In genomic region chrX:12966151-12966550, GRCh38 we compare ENCODE assay signal across 28 cellular contexts. TPM values are rescaled to one million over a fixed set of nuclear protein-coding genes. Genes with fewer than 3 reads are reported as not detected.
A peak's percentile ranks its signal among the peaks of the same experiment; 100 is the strongest.
DNase-seq lines count a peak whose midpoint lies in the region; ATAC-seq, FAIRE-seq and TF ChIP-seq lines count a peak whose summit lies in the region.
"Had no signal": no experiment of that assay in that cellular context is flagged by ENCODE, and none has a peak within 500 bp of the region (broad histone marks: within the 10 kb centered on the region; RNA-seq: fewer than 3 reads in every experiment).

No MANE protein-coding gene starts in this region.

- no peaks in the 10 kb centered on the region for H3K27me3 ChIP-seq in GM23248 (replicated peaks; ENCODE audit: insufficient read depth)
- H3K27me3 ChIP-seq: MG63, pancreas, testis had no signal

- ATAC-seq in activated CD8-positive, alpha-beta memory T cell treated with anti-CD3 and anti-CD28 coated beads, Interleukin-2, amount 10 ng/mL, durations not matched to agents 7 days and 5 days, result no peak
- ATAC-seq in activated T-helper 17 cell treated with anti-CD3 and anti-CD28 coated beads, Interleukin-2, amount 50 U/mL, for 72 hours (replicated peaks), result peak; percentile 9
- no peak for ATAC-seq in natural killer cell treated with Interleukin-12 subunit alpha and Interleukin-12 subunit beta and Interleukin-15 and Interleukin-18, amount 100 ng/mL, for 72 hours
- ATAC-seq: activated CD4-positive, CD25-positive, alpha-beta regulatory T cell treated with anti-CD3 and anti-CD28 coated beads, Interleukin-2, amount 50 U/mL, for 24 hours; pancreas; PC-3 had no signal

- no peak overlapping the region for H3K4me2 ChIP-seq in GM23248 (ENCODE audit: unreplicated experiment)
- H3K4me2 ChIP-seq: BLaER1 treated with 17β-estradiol and CSF1 and Interleukin-3, amounts not matched to agents 10 nM and 100 nM; smooth muscle cell had no signal

- no peak overlapping the region for H3K27ac ChIP-seq in GM23248
- H3K27ac ChIP-seq: BLaER1 treated with 17β-estradiol and CSF1 and Interleukin-3, amounts not matched to agents 10 nM and 100 nM; pancreas; testis had no signal

- no peak for DNase-seq in activated CD8-positive, alpha-beta memory T cell treated with anti-CD3 and anti-CD28 coated beads, Interleukin-2, amount 10 ng/mL, durations not matched to agents 7 days and 5 days
- DNase-seq in activated CD8-positive, alpha-beta memory T cell treated with anti-CD3 and anti-CD28 coated beads, Interleukin-2, amount 50 U/mL, for 4 hours, result no peak
- no peak for DNase-seq in GM12892 (ENCODE audit: insufficient read length)
- DNase-seq in natural killer cell treated with Interleukin-12 subunit alpha and Interleukin-12 subunit beta and Interleukin-15 and Interleukin-18, amount 100 ng/mL, for 72 hours (ENCODE audit: low spot score), result no peak
- no peak for DNase-seq in GM23248
- DNase-seq in DMS153 treated with DMSO at 0.1 percent for 48 hours (lab: John Stamatoyannopoulos, UW; ENCODE audit: unreplicated experiment), result no peak
- no peak for DNase-seq in SIG-M5 treated with dmso at 0.1 percent for 504 hours (lab: John Stamatoyannopoulos, UW; ENCODE audit: unreplicated experiment)
- DNase-seq: central memory CD4-positive, alpha-beta T cell; dermis blood vessel endothelial cell; IMR-90; MG63; midbrain; NCI-H2081 treated with DMSO at 0.1 percent for 48 hours; NCI-H446 treated with DMSO at 0.1 percent for 48 hours; nephron progenitor cell; pancreas; PC-3; Right ventricle myocardium superior; stimulated activated CD4-positive, alpha-beta T cell treated with anti-CD3 and anti-CD28 coated beads, Interleukin-2, amount 100 ng/mL, for 24 hours; testis had no signal

- WGBS in GM23248 (ENCODE audit: low coverage in 1 of 2, low lambda C conversion rate in 2 of 2, missing lambda C conversion rate in 2 of 2), 2 experiments, result 78 to 100% methylated on average over 1 of the region's 1 CpG

- H3K9me3 Mint-ChIP-seq in activated CD8-positive, alpha-beta memory T cell treated with anti-CD3 and anti-CD28 coated beads, Interleukin-2, amount 10 ng/mL, durations not matched to agents 7 days and 5 days (ENCODE audit: low read depth), result no peaks in the 10 kb centered on the region
- peaks cover 6% of the 10 kb centered on the region for H3K9me3 Mint-ChIP-seq in activated T-helper 17 cell treated with anti-CD3 and anti-CD28 coated beads, Interleukin-2, amount 50 U/mL, for 72 hours
- peaks cover 3% of the 10 kb centered on the region for H3K9me3 Mint-ChIP-seq in natural killer cell treated with Interleukin-12 subunit alpha and Interleukin-12 subunit beta and Interleukin-15 and Interleukin-18, amount 100 ng/mL, for 72 hours

- H3F3A ChIP-seq in GM23248 (ENCODE audit: insufficient read depth), result no peaks in the 10 kb centered on the region

- no peaks in the 10 kb centered on the region for H4K20me1 ChIP-seq in GM23248 (ENCODE audit: insufficient read depth)
- H4K20me1 ChIP-seq: BLaER1 treated with 17β-estradiol and CSF1 and Interleukin-3, amounts not matched to agents 10 nM and 100 nM had no signal

- H3K4me1 ChIP-seq in GM23248 (ENCODE audit: insufficient read depth), result peaks cover 4% of the 10 kb centered on the region; the same call in 1 of the 2 replicates
- H3K4me1 ChIP-seq: testis had no signal

- H3K9me3 ChIP-seq in GM23248 (ENCODE audit: low read depth), result no peaks in the 10 kb centered on the region
- H3K9me3 ChIP-seq: MG63, pancreas, testis had no signal

- peak; percentile 36 for FAIRE-seq in GM12892 (lab: Jason Lieb, UNC)
- FAIRE-seq: keratinocyte, pancreas, TTC549, urothelium cell line had no signal

- peaks cover 64% of the 10 kb centered on the region for H3K4me1 Mint-ChIP-seq in activated CD8-positive, alpha-beta memory T cell treated with anti-CD3 and anti-CD28 coated beads, Interleukin-2, amount 10 ng/mL, durations not matched to agents 7 days and 5 days
- peaks cover 24% of the 10 kb centered on the region for H3K4me1 Mint-ChIP-seq in activated T-helper 17 cell treated with anti-CD3 and anti-CD28 coated beads, Interleukin-2, amount 50 U/mL, for 72 hours
- peaks cover 40 to 41% of the 10 kb centered on the region in 2 donors for H3K4me1 Mint-ChIP-seq in natural killer cell treated with Interleukin-12 subunit alpha and Interleukin-12 subunit beta and Interleukin-15 and Interleukin-18, amount 100 ng/mL, for 72 hours (ENCODE audit: low read depth in 2 of 2)

- no peak for TF ChIP-seq POLR2A in GM12892 (IDR thresholded peaks at IDR 0.05; ENCODE audit: low read depth, low read length)

- in situ Hi-C loops in GM23248 (cut with MboI), result loop anchor here (10.0 kb wide), 1 partner anchor 529 kb away; no protein-coding TSS in a partner anchor

- H3K79me2 ChIP-seq in GM23248 (ENCODE audit: insufficient read depth), result no peaks in the 10 kb centered on the region

- H3K27me3 Mint-ChIP-seq in activated CD8-positive, alpha-beta memory T cell treated with anti-CD3 and anti-CD28 coated beads, Interleukin-2, amount 10 ng/mL, durations not matched to agents 7 days and 5 days, result no peaks in the 10 kb centered on the region
- no peaks in the 10 kb centered on the region for H3K27me3 Mint-ChIP-seq in activated T-helper 17 cell treated with anti-CD3 and anti-CD28 coated beads, Interleukin-2, amount 50 U/mL, for 72 hours
- peaks cover 0 to 10% of the 10 kb centered on the region in 2 donors for H3K27me3 Mint-ChIP-seq in natural killer cell treated with Interleukin-12 subunit alpha and Interleukin-12 subunit beta and Interleukin-15 and Interleukin-18, amount 100 ng/mL, for 72 hours

- no peaks in the 10 kb centered on the region for H3K36me3 ChIP-seq in GM23248 (ENCODE audit: low read depth)
- H3K36me3 ChIP-seq: BLaER1 treated with 17β-estradiol and CSF1 and Interleukin-3, amounts not matched to agents 10 nM and 100 nM; MG63; pancreas had no signal

- H3K9ac ChIP-seq in GM23248, result no peak overlapping the region
- H3K9ac ChIP-seq: BLaER1 treated with 17β-estradiol and CSF1 and Interleukin-3, amounts not matched to agents 10 nM and 100 nM had no signal

- CTCF ChIA-PET in activated CD8-positive, alpha-beta memory T cell treated with anti-CD3 and anti-CD28 coated beads, Interleukin-2, amount 10 ng/mL, durations not matched to agents 7 days and 5 days (lab: Charles Lee), result interaction anchor here (17.0 kb wide), 1 partner anchor 12 kb away, joined by 206 read pairs; no protein-coding TSS in a partner anchor

- peak overlapping the region; percentile 95 for H3K27ac Mint-ChIP-seq in activated CD8-positive, alpha-beta memory T cell treated with anti-CD3 and anti-CD28 coated beads, Interleukin-2, amount 10 ng/mL, durations not matched to agents 7 days and 5 days
- peak overlapping the region; percentile 94 for H3K27ac Mint-ChIP-seq in activated T-helper 17 cell treated with anti-CD3 and anti-CD28 coated beads, Interleukin-2, amount 50 U/mL, for 72 hours
- peak overlapping the region; percentile 78 to 91 for H3K27ac Mint-ChIP-seq in natural killer cell treated with Interleukin-12 subunit alpha and Interleukin-12 subunit beta and Interleukin-15 and Interleukin-18, amount 100 ng/mL, for 72 hours
- H3K27ac Mint-ChIP-seq: nephron progenitor cell had no signal

- no peaks in the 10 kb centered on the region for H3K36me3 Mint-ChIP-seq in activated CD8-positive, alpha-beta memory T cell treated with anti-CD3 and anti-CD28 coated beads, Interleukin-2, amount 10 ng/mL, durations not matched to agents 7 days and 5 days
- peaks cover 6% of the 10 kb centered on the region for H3K36me3 Mint-ChIP-seq in activated T-helper 17 cell treated with anti-CD3 and anti-CD28 coated beads, Interleukin-2, amount 50 U/mL, for 72 hours (ENCODE audit: low read depth)
- no peaks in the 10 kb centered on the region for H3K36me3 Mint-ChIP-seq in natural killer cell treated with Interleukin-12 subunit alpha and Interleukin-12 subunit beta and Interleukin-15 and Interleukin-18, amount 100 ng/mL, for 72 hours

- no peak overlapping the region for H3K4me3 ChIP-seq in GM23248
- H3K4me3 ChIP-seq: BLaER1 treated with 17β-estradiol and CSF1 and Interleukin-3, amounts not matched to agents 10 nM and 100 nM; MG63; pancreas; smooth muscle cell; testis had no signal

- H3K9me2 ChIP-seq in GM23248 (ENCODE audit: insufficient read depth), result no peaks in the 10 kb centered on the region

- H3K4me3 Mint-ChIP-seq in activated CD8-positive, alpha-beta memory T cell treated with anti-CD3 and anti-CD28 coated beads, Interleukin-2, amount 10 ng/mL, durations not matched to agents 7 days and 5 days, result peak overlapping the region; percentile 50
- H3K4me3 Mint-ChIP-seq in activated T-helper 17 cell treated with anti-CD3 and anti-CD28 coated beads, Interleukin-2, amount 50 U/mL, for 72 hours, result peak overlapping the region; percentile 98
- H3K4me3 Mint-ChIP-seq in natural killer cell treated with Interleukin-12 subunit alpha and Interleukin-12 subunit beta and Interleukin-15 and Interleukin-18, amount 100 ng/mL, for 72 hours, result peak overlapping the region; percentile 41
- H3K4me3 Mint-ChIP-seq: nephron progenitor cell had no signal

- H2AFZ ChIP-seq in GM23248, result no peak overlapping the region

RNA-seq across cellular contexts. Expression of gene TMSB4X, which starts 8.8 kb away (rescaled TPM):
- total RNA-seq in activated CD8-positive, alpha-beta memory T cell treated with anti-CD3 and anti-CD28 coated beads, Interleukin-2, amount 10 ng/mL, durations not matched to agents 7 days and 5 days, result 1,000 to 10,000 TPM; 6,072 to 7,639 TPM
- polyA plus RNA-seq in GM12892 (2012; ENCODE audit: missing spikeins), result 23,212 TPM
- total RNA-seq in activated T-helper 17 cell treated with anti-CD3 and anti-CD28 coated beads, Interleukin-2, amount 50 U/mL, for 72 hours, result 1,000 to 10,000 TPM; 6,631 to 7,873 TPM
- 1,000 to 10,000 TPM; 2,674 to 5,601 TPM for total RNA-seq in natural killer cell treated with Interleukin-12 subunit alpha and Interleukin-12 subunit beta and Interleukin-15 and Interleukin-18, amount 100 ng/mL, for 72 hours
- 3,286 and 6,098 TPM in 2 replicates for total RNA-seq in GM23248 (2014; rRNA removed; shearing (Covaris generic))
- polyA plus RNA-seq in GM23248 (2016; fragmentation: Nextera tagmentation; extraction: Ambion mirVana), result 9,088 and 9,298 TPM in 2 replicates

RNA-seq across cellular contexts. Expression of gene TLR8, which starts 59.7 kb away (rescaled TPM):
- total RNA-seq in activated CD8-positive, alpha-beta memory T cell treated with anti-CD3 and anti-CD28 coated beads, Interleukin-2, amount 10 ng/mL, durations not matched to agents 7 days and 5 days, result not detected
- polyA plus RNA-seq in GM12892 (2012; ENCODE audit: missing spikeins), result not detected
- total RNA-seq in activated T-helper 17 cell treated with anti-CD3 and anti-CD28 coated beads, Interleukin-2, amount 50 U/mL, for 72 hours, result not detected
- total RNA-seq in natural killer cell treated with Interleukin-12 subunit alpha and Interleukin-12 subunit beta and Interleukin-15 and Interleukin-18, amount 100 ng/mL, for 72 hours, result not detected
- not detected in 2 replicates for total RNA-seq in GM23248 (2014; rRNA removed; shearing (Covaris generic))
- polyA plus RNA-seq in GM23248 (2016; fragmentation: Nextera tagmentation; extraction: Ambion mirVana), result not detected in 2 replicates
- total RNA-seq: dermis blood vessel endothelial cell, fibroblast of lung, IMR-90, PC-3, smooth muscle cell had no signal
- polyA plus RNA-seq: fibroblast of lung, IMR-90, keratinocyte, smooth muscle cell had no signal

Comparison
In these comparisons a context has a peak if more than half of its experiments do, and no peak if none do; other contexts are left out.
1. H3K4me3 Mint-ChIP-seq: peak in every context shown above with its lines; median percentile 98 in activated T-helper 17 cell treated with anti-CD3 and anti-CD28 coated beads, Interleukin-2, amount 50 U/mL, for 72 hours; 50 in activated CD8-positive, alpha-beta memory T cell treated with anti-CD3 and anti-CD28 coated beads, Interleukin-2, amount 10 ng/mL, durations not matched to agents 7 days and 5 days; 41 in natural killer cell treated with Interleukin-12 subunit alpha and Interleukin-12 subunit beta and Interleukin-15 and Interleukin-18, amount 100 ng/mL, for 72 hours.